ENCODE assay signal across 8 cellular contexts in genomic region chr1:24416666-24417391, GRCh38. TPM values are rescaled to one million over a fixed set of nuclear protein-coding genes. Genes with fewer than 3 reads are reported as not detected.
DNase-seq lines count a peak whose midpoint lies in the region; ATAC-seq lines count a peak whose summit lies in the region.

No MANE protein-coding gene starts in this region.

- DNase-seq in activated T-cell treated with anti-CD3 and anti-CD28 coated beads for 24 hours (ENCODE audit: low read depth) (peak; percentile 30), NCI-H526 treated with DMSO at 0.1 percent for 48 hours (lab: John Stamatoyannopoulos, UW) (peak; percentile 38), immature natural killer cell (peak; percentile 55 to 57 (median 56)), NCI-H1436 treated with DMSO at 0.1 percent for 48 hours (lab: John Stamatoyannopoulos, UW) (no peak)
- DNase-seq in activated T-cell treated with anti-CD3 and anti-CD28 coated beads, Interleukin-2, amount 50 U/mL, for 1 hour = no peak
- peak in 1 of 2 donors; percentile 59 for DNase-seq in activated naive CD4-positive, alpha-beta T cell treated with anti-CD3 and anti-CD28 coated beads, Interleukin-2, amount 50 U/mL, for 72 hours (ENCODE audit: low spot score in 2 of 2)
- DNase-seq in stimulated activated naive CD4-positive, alpha-beta T cell (lab: John Stamatoyannopoulos, UW) = peak in 5 of 6 experiments; percentile 16 to 69 (median 52)
- DNase-seq in activated CD4-positive, CD25-positive, alpha-beta regulatory T cell treated with anti-CD3 and anti-CD28 coated beads, Interleukin-2, amount 50 U/mL, for 72 hours = no peak

- peak overlapping the region; percentile 95 to 100 (median 97) for H3K4me3 Mint-ChIP-seq in immature natural killer cell

- H3K27ac Mint-ChIP-seq in activated naive CD4-positive, alpha-beta T cell treated with anti-CD3 and anti-CD28 coated beads, Interleukin-2, amount 50 U/mL, for 72 hours = peak overlapping the region; percentile 96 to 97
- H3K27ac Mint-ChIP-seq in immature natural killer cell = peak overlapping the region; percentile 81 to 95 (median 86)

- peak; percentile 11 to 18 for ATAC-seq in activated naive CD4-positive, alpha-beta T cell treated with anti-CD3 and anti-CD28 coated beads, Interleukin-2, amount 50 U/mL, for 72 hours

- no peaks in the 10 kb centered on the region for H3K9me3 Mint-ChIP-seq in activated naive CD4-positive, alpha-beta T cell treated with anti-CD3 and anti-CD28 coated beads, Interleukin-2, amount 50 U/mL, for 72 hours
- H3K9me3 Mint-ChIP-seq in immature natural killer cell = no peaks in the 10 kb centered on the region

- H3K4me1 Mint-ChIP-seq in immature natural killer cell = peaks cover 43 to 44% of the 10 kb centered on the region in 2 donors

- peaks cover 27 to 33% of the 10 kb centered on the region in 2 donors for H3K36me3 Mint-ChIP-seq in activated naive CD4-positive, alpha-beta T cell treated with anti-CD3 and anti-CD28 coated beads, Interleukin-2, amount 50 U/mL, for 72 hours
- peaks cover 0 to 11% (median 7%) of the 10 kb centered on the region in 3 donors for H3K36me3 Mint-ChIP-seq in immature natural killer cell

- H3K27me3 Mint-ChIP-seq in immature natural killer cell (ENCODE audit: low read depth in 3 of 3) = peaks cover 0 to 23% (median 8%) of the 10 kb centered on the region in 3 donors

RNA-seq across cellular contexts. Expression of gene NIPAL3, which starts 1.2 kb away (rescaled TPM):
- 10 to 100 TPM; 40.7 to 66.1 TPM for total RNA-seq in activated naive CD4-positive, alpha-beta T cell treated with anti-CD3 and anti-CD28 coated beads, Interleukin-2, amount 50 U/mL, for 72 hours
- 10 to 100 TPM; 23.9 to 42.3 (median 38.5) TPM for polyA plus RNA-seq in immature natural killer cell

RNA-seq across cellular contexts. Expression of gene STPG1, which starts 3.2 kb away (rescaled TPM):
- 1 to 10 TPM; 6.1 to 7.0 TPM for total RNA-seq in activated naive CD4-positive, alpha-beta T cell treated with anti-CD3 and anti-CD28 coated beads, Interleukin-2, amount 50 U/mL, for 72 hours
- polyA plus RNA-seq in immature natural killer cell = under 1 TPM in 2 of 3 donors, not detected in 1; 0.42 to 0.62 TPM

Comparison
In these comparisons a context has a peak if more than half of its experiments do, and no peak if none do; other contexts are left out.
1. DNase-seq: peak in activated T-cell treated with anti-CD3 and anti-CD28 coated beads for 24 hours (single experiment), NCI-H526 treated with DMSO at 0.1 percent for 48 hours (single experiment), immature natural killer cell (3 of 3) and stimulated activated naive CD4-positive, alpha-beta T cell (5 of 6); none in activated T-cell treated with anti-CD3 and anti-CD28 coated beads, Interleukin-2, amount 50 U/mL, for 1 hour (single experiment), activated CD4-positive, CD25-positive, alpha-beta regulatory T cell treated with anti-CD3 and anti-CD28 coated beads, Interleukin-2, amount 50 U/mL, for 72 hours (single experiment) and NCI-H1436 treated with DMSO at 0.1 percent for 48 hours (single experiment).